In genomic region chr11:44096360-44097188, GRCh38 we compare ENCODE assay signal across 8 cellular contexts. TPM values are rescaled to one million over a fixed set of nuclear protein-coding genes. Genes with fewer than 3 reads are reported as not detected.
A peak's percentile ranks its signal among the peaks of the same experiment; 100 is the strongest.
DNase-seq lines count a peak whose midpoint lies in the region; ATAC-seq lines count a peak whose summit lies in the region.

No MANE protein-coding gene starts in this region.

- ATAC-seq in HG03095 (IDR thresholded peaks at IDR 0.05; ENCODE audit: unreplicated experiment) (peak; percentile 2), GM21786 (IDR thresholded peaks at IDR 0.05; ENCODE audit: unreplicated experiment) (no peak)

- CTCF ChIA-PET in CD8-positive, alpha-beta memory T cell (lab: Charles Lee), result no interaction called here

- H3K27ac ChIP-seq in CD8-positive, alpha-beta memory T cell (ENCODE audit: low read depth, low read length), result peak overlapping the region; percentile 64
- H3K27ac ChIP-seq in skin epidermis, result peak overlapping the region in 18 of 21 experiments; percentile 2 to 94 (median 82)

- peaks cover 16% of the 10 kb centered on the region for H3K4me1 ChIP-seq in CD8-positive, alpha-beta memory T cell (ENCODE audit: insufficient read depth, low read length)

- H3K4me1 Mint-ChIP-seq in CD8-positive, alpha-beta memory T cell, result peaks cover 35 to 57% (median 56%) of the 10 kb centered on the region in 3 donors
- H3K4me1 Mint-ChIP-seq in activated T-helper 1 cell treated with anti-CD3 and anti-CD28 coated beads, Interleukin-12 subunit alpha, Interleukin-12 subunit beta, Interleukin-2, Interleukin-4 antibody, amounts not matched to agents 30 ng/mL and 10 ng/mL and 1 ng/mL, durations not matched to agents 14 hours and 24 hours and 36 hours (ENCODE audit: low read depth), result peaks cover 30% of the 10 kb centered on the region

- no peaks in the 10 kb centered on the region for H3K27me3 ChIP-seq in CD8-positive, alpha-beta memory T cell (ENCODE audit: insufficient read depth, low read length, poor library complexity, severe bottlenecking)

- POLR2A ChIA-PET in CD8-positive, alpha-beta memory T cell (lab: Charles Lee), result no interaction called here

- peak overlapping the region; percentile 81 to 95 (median 89) for H3K4me3 Mint-ChIP-seq in CD8-positive, alpha-beta memory T cell
- peak overlapping the region; percentile 87 for H3K4me3 Mint-ChIP-seq in activated T-helper 1 cell treated with anti-CD3 and anti-CD28 coated beads, Interleukin-12 subunit alpha, Interleukin-12 subunit beta, Interleukin-2, Interleukin-4 antibody, amounts not matched to agents 30 ng/mL and 10 ng/mL and 1 ng/mL, durations not matched to agents 14 hours and 24 hours and 36 hours

- DNase-seq in CD8-positive, alpha-beta memory T cell, result no peak
- no peak for DNase-seq in activated T-helper 1 cell treated with anti-CD3 and anti-CD28 coated beads, Interleukin-12 subunit alpha, Interleukin-12 subunit beta, Interleukin-2, Interleukin-4 antibody, amounts not matched to agents 30 ng/mL and 10 ng/mL and 1 ng/mL, durations not matched to agents 14 hours and 24 hours and 36 hours (ENCODE audit: low spot score)
- DNase-seq in hepatic stellate cell (ENCODE audit: low spot score), result peak; percentile 17
- no peak for DNase-seq in T1000 (lab: John Stamatoyannopoulos, UW)
- no peak for DNase-seq in T-helper 9 cell

- H3K36me3 Mint-ChIP-seq in CD8-positive, alpha-beta memory T cell, result peaks cover 0 to 15% (median 0%) of the 10 kb centered on the region in 3 donors
- H3K36me3 Mint-ChIP-seq in activated T-helper 1 cell treated with anti-CD3 and anti-CD28 coated beads, Interleukin-12 subunit alpha, Interleukin-12 subunit beta, Interleukin-2, Interleukin-4 antibody, amounts not matched to agents 30 ng/mL and 10 ng/mL and 1 ng/mL, durations not matched to agents 14 hours and 24 hours and 36 hours (ENCODE audit: low read depth), result peaks cover 8% of the 10 kb centered on the region

- peaks cover 0 to 4% of the 10 kb centered on the region in 2 donors for H3K27me3 Mint-ChIP-seq in CD8-positive, alpha-beta memory T cell
- no peaks in the 10 kb centered on the region for H3K27me3 Mint-ChIP-seq in activated T-helper 1 cell treated with anti-CD3 and anti-CD28 coated beads, Interleukin-12 subunit alpha, Interleukin-12 subunit beta, Interleukin-2, Interleukin-4 antibody, amounts not matched to agents 30 ng/mL and 10 ng/mL and 1 ng/mL, durations not matched to agents 14 hours and 24 hours and 36 hours (ENCODE audit: insufficient read depth)

- intact Hi-C loops in activated T-helper 1 cell treated with anti-CD3 and anti-CD28 coated beads, Interleukin-12 subunit alpha, Interleukin-12 subunit beta, Interleukin-2, Interleukin-4 antibody, amounts not matched to agents 30 ng/mL and 10 ng/mL and 1 ng/mL, durations not matched to agents 14 hours and 24 hours and 36 hours (cut with micrococcal nuclease), result loop anchor here (10.0 kb wide), 1 partner anchor 858 kb away; the partner anchor contains the start of gene TP53I11

- peak overlapping the region; percentile 58 for H3K4me3 ChIP-seq in CD8-positive, alpha-beta memory T cell (ENCODE audit: low read length)
- peak overlapping the region; percentile 60 to 95 (median 88) for H3K4me3 ChIP-seq in skin epidermis

- H3K36me3 ChIP-seq in CD8-positive, alpha-beta memory T cell (ENCODE audit: insufficient read depth, low read length), result no peaks in the 10 kb centered on the region

- H3K27ac Mint-ChIP-seq in CD8-positive, alpha-beta memory T cell, result peak overlapping the region in 7 of 8 donors; percentile 54 to 86 (median 74)
- H3K27ac Mint-ChIP-seq in activated T-helper 1 cell treated with anti-CD3 and anti-CD28 coated beads, Interleukin-12 subunit alpha, Interleukin-12 subunit beta, Interleukin-2, Interleukin-4 antibody, amounts not matched to agents 30 ng/mL and 10 ng/mL and 1 ng/mL, durations not matched to agents 14 hours and 24 hours and 36 hours, result no peak overlapping the region

- H3K9me3 Mint-ChIP-seq in CD8-positive, alpha-beta memory T cell, result no peaks in the 10 kb centered on the region
- no peaks in the 10 kb centered on the region for H3K9me3 Mint-ChIP-seq in activated T-helper 1 cell treated with anti-CD3 and anti-CD28 coated beads, Interleukin-12 subunit alpha, Interleukin-12 subunit beta, Interleukin-2, Interleukin-4 antibody, amounts not matched to agents 30 ng/mL and 10 ng/mL and 1 ng/mL, durations not matched to agents 14 hours and 24 hours and 36 hours

- no peaks in the 10 kb centered on the region for H3K9me3 ChIP-seq in CD8-positive, alpha-beta memory T cell (ENCODE audit: low read length)

RNA-seq across cellular contexts. Expression of gene EXT2, which starts 1.1 kb away (rescaled TPM):
- 10 to 100 TPM; 37.4 to 38.5 TPM for total RNA-seq in CD8-positive, alpha-beta memory T cell
- polyA plus RNA-seq in CD8-positive, alpha-beta memory T cell, result 46.6 TPM
- 31.0 and 35.6 TPM in 2 replicates for total RNA-seq in activated T-helper 1 cell treated with anti-CD3 and anti-CD28 coated beads, Interleukin-12 subunit alpha, Interleukin-12 subunit beta, Interleukin-2, Interleukin-4 antibody, amounts not matched to agents 30 ng/mL and 10 ng/mL and 1 ng/mL, durations not matched to agents 14 hours and 24 hours and 36 hours

RNA-seq across cellular contexts. Expression of gene ACCS, which starts 30.5 kb away (rescaled TPM):
- total RNA-seq in CD8-positive, alpha-beta memory T cell, result 1 to 10 TPM; 2.7 to 3.3 TPM
- polyA plus RNA-seq in CD8-positive, alpha-beta memory T cell, result 0.60 TPM
- 14.7 and 18.1 TPM in 2 replicates for total RNA-seq in activated T-helper 1 cell treated with anti-CD3 and anti-CD28 coated beads, Interleukin-12 subunit alpha, Interleukin-12 subunit beta, Interleukin-2, Interleukin-4 antibody, amounts not matched to agents 30 ng/mL and 10 ng/mL and 1 ng/mL, durations not matched to agents 14 hours and 24 hours and 36 hours

RNA-seq across cellular contexts. Expression of gene ACCSL, which starts 48.8 kb away (rescaled TPM):
- not detected for total RNA-seq in CD8-positive, alpha-beta memory T cell
- polyA plus RNA-seq in CD8-positive, alpha-beta memory T cell, result not detected
- not detected in 2 replicates for total RNA-seq in activated T-helper 1 cell treated with anti-CD3 and anti-CD28 coated beads, Interleukin-12 subunit alpha, Interleukin-12 subunit beta, Interleukin-2, Interleukin-4 antibody, amounts not matched to agents 30 ng/mL and 10 ng/mL and 1 ng/mL, durations not matched to agents 14 hours and 24 hours and 36 hours
